22 cellular contexts compared by ENCODE assay signal in the genomic region with DNA sequence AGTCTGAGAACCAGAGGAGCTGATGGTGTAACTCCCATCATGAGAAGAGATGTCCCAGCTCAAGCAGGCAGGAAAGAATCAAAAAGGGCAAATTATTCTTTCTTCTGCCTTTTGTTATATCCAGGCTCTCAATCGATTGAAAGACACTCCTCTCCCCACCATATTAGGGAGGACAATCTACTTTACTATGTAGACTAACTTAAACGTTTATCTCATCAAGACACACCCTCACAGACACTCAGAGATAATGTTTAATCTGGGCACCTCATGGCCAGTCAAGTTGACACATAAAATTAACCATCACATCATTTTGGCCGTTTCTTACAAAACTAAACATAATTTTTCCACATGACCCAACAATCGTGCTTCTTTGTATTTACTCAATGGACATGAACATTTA.
"Had no signal": no experiment of that assay in that cellular context is flagged by ENCODE, and none has a peak within 500 bp of the region (broad histone marks: within the 10 kb centered on the region; RNA-seq: fewer than 3 reads in every experiment).

No MANE protein-coding gene starts in this region.

- H3K4me3 ChIP-seq: coronary artery, dorsolateral prefrontal cortex, esophagus muscularis mucosa, gastroesophageal sphincter, heart left ventricle, hepatocyte, left lung, lower lobe of right lung, mucosa of descending colon had no signal

- H3K9me3 ChIP-seq: esophagus muscularis mucosa, gastroesophageal sphincter, heart left ventricle, lower lobe of right lung, mucosa of descending colon had no signal

- H3K79me2 ChIP-seq: hepatocyte had no signal

- H3K27me3 ChIP-seq: dorsolateral prefrontal cortex, esophagus muscularis mucosa, foreskin keratinocyte, gastroesophageal sphincter, heart left ventricle, hepatocyte, left lung had no signal

- H3K27ac ChIP-seq: coronary artery, dorsolateral prefrontal cortex, esophagus muscularis mucosa, foreskin keratinocyte, gastroesophageal sphincter, heart left ventricle, hepatocyte, left lung, lower lobe of right lung had no signal

- H2AFZ ChIP-seq: hepatocyte had no signal

- ATAC-seq: foreskin keratinocyte; gastroesophageal sphincter; heart left ventricle; left lung; left ventricle myocardium superior; lower lobe of right lung; mucosa of descending colon; naive thymus-derived CD8-positive, alpha-beta T cell had no signal

- H3K4me2 ChIP-seq: hepatocyte had no signal

- H3K4me1 ChIP-seq: esophagus muscularis mucosa, foreskin keratinocyte, gastroesophageal sphincter, heart left ventricle, left lung, lower lobe of right lung had no signal

- H3K36me3 ChIP-seq: esophagus muscularis mucosa, gastroesophageal sphincter, heart left ventricle, left lung, lower lobe of right lung had no signal

- DNase-seq: dermis blood vessel endothelial cell; dorsolateral prefrontal cortex; effector CD4-positive, alpha-beta T cell; effector memory CD4-positive, alpha-beta T cell; foreskin keratinocyte; heart left ventricle; hypothalamus; immature natural killer cell; islet precursor cell; kidney; kidney glomerular epithelial cell; left lung; left ventricle myocardium superior; lower lobe of right lung; mesenchymal stem cell; mucosa of descending colon; naive B cell; naive thymus-derived CD8-positive, alpha-beta T cell had no signal
